ENCODE assay signal across 2 cellular contexts in the genomic region with DNA sequence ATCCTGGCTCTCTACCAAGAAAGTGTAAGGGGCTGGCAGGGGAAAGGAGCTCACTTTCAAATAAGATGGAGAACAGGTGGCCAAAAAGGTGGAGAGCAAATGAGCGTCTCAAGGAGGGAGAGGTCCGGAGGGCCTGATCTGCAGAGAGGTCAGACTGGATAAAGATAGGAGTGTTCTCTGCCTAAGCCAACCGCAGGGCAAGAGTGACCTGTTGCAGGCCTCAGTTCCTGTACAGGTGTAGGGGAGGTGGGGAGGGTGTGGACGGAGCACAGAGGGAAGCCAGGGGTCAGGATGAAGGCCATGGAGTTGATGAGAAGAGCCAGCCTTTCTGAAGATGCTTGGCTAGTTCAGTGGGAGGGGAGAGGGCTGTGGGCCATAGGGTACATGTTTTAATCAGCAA.
TF ChIP-seq lines count a peak whose summit lies in the region.

No MANE protein-coding gene starts in this region.

TF ChIP-seq in A549, 52 proteins besides CTCF, POLR2A, EP300 and RAD21:
- TF ChIP-seq, protein P1, sequence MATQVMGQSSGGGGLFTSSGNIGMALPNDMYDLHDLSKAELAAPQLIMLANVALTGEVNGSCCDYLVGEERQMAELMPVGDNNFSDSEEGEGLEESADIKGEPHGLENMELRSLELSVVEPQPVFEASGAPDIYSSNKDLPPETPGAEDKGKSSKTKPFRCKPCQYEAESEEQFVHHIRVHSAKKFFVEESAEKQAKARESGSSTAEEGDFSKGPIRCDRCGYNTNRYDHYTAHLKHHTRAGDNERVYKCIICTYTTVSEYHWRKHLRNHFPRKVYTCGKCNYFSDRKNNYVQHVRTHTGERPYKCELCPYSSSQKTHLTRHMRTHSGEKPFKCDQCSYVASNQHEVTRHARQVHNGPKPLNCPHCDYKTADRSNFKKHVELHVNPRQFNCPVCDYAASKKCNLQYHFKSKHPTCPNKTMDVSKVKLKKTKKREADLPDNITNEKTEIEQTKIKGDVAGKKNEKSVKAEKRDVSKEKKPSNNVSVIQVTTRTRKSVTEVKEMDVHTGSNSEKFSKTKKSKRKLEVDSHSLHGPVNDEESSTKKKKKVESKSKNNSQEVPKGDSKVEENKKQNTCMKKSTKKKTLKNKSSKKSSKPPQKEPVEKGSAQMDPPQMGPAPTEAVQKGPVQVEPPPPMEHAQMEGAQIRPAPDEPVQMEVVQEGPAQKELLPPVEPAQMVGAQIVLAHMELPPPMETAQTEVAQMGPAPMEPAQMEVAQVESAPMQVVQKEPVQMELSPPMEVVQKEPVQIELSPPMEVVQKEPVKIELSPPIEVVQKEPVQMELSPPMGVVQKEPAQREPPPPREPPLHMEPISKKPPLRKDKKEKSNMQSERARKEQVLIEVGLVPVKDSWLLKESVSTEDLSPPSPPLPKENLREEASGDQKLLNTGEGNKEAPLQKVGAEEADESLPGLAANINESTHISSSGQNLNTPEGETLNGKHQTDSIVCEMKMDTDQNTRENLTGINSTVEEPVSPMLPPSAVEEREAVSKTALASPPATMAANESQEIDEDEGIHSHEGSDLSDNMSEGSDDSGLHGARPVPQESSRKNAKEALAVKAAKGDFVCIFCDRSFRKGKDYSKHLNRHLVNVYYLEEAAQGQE (IDR thresholded peaks at IDR 0.05), result no peak
- TF ChIP-seq CEBPB (IDR thresholded peaks at IDR 0.05), result no peak
- no peak for TF ChIP-seq MYC (IDR thresholded peaks at IDR 0.05; ENCODE audit: borderline replicate concordance, low read length)
- TF ChIP-seq, protein P2, sequence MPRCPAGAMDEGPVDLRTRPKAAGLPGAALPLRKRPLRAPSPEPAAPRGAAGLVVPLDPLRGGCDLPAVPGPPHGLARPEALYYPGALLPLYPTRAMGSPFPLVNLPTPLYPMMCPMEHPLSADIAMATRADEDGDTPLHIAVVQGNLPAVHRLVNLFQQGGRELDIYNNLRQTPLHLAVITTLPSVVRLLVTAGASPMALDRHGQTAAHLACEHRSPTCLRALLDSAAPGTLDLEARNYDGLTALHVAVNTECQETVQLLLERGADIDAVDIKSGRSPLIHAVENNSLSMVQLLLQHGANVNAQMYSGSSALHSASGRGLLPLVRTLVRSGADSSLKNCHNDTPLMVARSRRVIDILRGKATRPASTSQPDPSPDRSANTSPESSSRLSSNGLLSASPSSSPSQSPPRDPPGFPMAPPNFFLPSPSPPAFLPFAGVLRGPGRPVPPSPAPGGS (IDR thresholded peaks at IDR 0.05), result no peak
- no peak for TF ChIP-seq FOXS1 (CRISPR knock-in tag; IDR thresholded peaks at IDR 0.05)
- no peak for TF ChIP-seq TFCP2L1 (CRISPR knock-in tag; IDR thresholded peaks at IDR 0.05)
- TF ChIP-seq, protein P3, sequence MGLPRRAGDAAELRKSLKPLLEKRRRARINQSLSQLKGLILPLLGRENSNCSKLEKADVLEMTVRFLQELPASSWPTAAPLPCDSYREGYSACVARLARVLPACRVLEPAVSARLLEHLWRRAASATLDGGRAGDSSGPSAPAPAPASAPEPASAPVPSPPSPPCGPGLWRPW (IDR thresholded peaks at IDR 0.05), result no peak
- TF ChIP-seq SREBF2 (IDR thresholded peaks at IDR 0.05), result no peak
- TF ChIP-seq RCOR1 (IDR thresholded peaks at IDR 0.05; ENCODE audit: low read depth, low read length), result no peak
- TF ChIP-seq CBX2 (IDR thresholded peaks at IDR 0.05; ENCODE audit: borderline replicate concordance, low read depth), result no peak
- no peak for TF ChIP-seq EHMT2 (IDR thresholded peaks at IDR 0.05; ENCODE audit: low read depth)
- no peak for TF ChIP-seq BHLHE40 (IDR thresholded peaks at IDR 0.05; ENCODE audit: low read depth, low read length)
- TF ChIP-seq ZC3H11A (IDR thresholded peaks at IDR 0.05), result no peak
- no peak for TF ChIP-seq KDM5A (IDR thresholded peaks at IDR 0.05)

TF ChIP-seq in H1, 55 proteins besides CTCF, POLR2A, EP300 and RAD21:
- TF ChIP-seq, protein P4, sequence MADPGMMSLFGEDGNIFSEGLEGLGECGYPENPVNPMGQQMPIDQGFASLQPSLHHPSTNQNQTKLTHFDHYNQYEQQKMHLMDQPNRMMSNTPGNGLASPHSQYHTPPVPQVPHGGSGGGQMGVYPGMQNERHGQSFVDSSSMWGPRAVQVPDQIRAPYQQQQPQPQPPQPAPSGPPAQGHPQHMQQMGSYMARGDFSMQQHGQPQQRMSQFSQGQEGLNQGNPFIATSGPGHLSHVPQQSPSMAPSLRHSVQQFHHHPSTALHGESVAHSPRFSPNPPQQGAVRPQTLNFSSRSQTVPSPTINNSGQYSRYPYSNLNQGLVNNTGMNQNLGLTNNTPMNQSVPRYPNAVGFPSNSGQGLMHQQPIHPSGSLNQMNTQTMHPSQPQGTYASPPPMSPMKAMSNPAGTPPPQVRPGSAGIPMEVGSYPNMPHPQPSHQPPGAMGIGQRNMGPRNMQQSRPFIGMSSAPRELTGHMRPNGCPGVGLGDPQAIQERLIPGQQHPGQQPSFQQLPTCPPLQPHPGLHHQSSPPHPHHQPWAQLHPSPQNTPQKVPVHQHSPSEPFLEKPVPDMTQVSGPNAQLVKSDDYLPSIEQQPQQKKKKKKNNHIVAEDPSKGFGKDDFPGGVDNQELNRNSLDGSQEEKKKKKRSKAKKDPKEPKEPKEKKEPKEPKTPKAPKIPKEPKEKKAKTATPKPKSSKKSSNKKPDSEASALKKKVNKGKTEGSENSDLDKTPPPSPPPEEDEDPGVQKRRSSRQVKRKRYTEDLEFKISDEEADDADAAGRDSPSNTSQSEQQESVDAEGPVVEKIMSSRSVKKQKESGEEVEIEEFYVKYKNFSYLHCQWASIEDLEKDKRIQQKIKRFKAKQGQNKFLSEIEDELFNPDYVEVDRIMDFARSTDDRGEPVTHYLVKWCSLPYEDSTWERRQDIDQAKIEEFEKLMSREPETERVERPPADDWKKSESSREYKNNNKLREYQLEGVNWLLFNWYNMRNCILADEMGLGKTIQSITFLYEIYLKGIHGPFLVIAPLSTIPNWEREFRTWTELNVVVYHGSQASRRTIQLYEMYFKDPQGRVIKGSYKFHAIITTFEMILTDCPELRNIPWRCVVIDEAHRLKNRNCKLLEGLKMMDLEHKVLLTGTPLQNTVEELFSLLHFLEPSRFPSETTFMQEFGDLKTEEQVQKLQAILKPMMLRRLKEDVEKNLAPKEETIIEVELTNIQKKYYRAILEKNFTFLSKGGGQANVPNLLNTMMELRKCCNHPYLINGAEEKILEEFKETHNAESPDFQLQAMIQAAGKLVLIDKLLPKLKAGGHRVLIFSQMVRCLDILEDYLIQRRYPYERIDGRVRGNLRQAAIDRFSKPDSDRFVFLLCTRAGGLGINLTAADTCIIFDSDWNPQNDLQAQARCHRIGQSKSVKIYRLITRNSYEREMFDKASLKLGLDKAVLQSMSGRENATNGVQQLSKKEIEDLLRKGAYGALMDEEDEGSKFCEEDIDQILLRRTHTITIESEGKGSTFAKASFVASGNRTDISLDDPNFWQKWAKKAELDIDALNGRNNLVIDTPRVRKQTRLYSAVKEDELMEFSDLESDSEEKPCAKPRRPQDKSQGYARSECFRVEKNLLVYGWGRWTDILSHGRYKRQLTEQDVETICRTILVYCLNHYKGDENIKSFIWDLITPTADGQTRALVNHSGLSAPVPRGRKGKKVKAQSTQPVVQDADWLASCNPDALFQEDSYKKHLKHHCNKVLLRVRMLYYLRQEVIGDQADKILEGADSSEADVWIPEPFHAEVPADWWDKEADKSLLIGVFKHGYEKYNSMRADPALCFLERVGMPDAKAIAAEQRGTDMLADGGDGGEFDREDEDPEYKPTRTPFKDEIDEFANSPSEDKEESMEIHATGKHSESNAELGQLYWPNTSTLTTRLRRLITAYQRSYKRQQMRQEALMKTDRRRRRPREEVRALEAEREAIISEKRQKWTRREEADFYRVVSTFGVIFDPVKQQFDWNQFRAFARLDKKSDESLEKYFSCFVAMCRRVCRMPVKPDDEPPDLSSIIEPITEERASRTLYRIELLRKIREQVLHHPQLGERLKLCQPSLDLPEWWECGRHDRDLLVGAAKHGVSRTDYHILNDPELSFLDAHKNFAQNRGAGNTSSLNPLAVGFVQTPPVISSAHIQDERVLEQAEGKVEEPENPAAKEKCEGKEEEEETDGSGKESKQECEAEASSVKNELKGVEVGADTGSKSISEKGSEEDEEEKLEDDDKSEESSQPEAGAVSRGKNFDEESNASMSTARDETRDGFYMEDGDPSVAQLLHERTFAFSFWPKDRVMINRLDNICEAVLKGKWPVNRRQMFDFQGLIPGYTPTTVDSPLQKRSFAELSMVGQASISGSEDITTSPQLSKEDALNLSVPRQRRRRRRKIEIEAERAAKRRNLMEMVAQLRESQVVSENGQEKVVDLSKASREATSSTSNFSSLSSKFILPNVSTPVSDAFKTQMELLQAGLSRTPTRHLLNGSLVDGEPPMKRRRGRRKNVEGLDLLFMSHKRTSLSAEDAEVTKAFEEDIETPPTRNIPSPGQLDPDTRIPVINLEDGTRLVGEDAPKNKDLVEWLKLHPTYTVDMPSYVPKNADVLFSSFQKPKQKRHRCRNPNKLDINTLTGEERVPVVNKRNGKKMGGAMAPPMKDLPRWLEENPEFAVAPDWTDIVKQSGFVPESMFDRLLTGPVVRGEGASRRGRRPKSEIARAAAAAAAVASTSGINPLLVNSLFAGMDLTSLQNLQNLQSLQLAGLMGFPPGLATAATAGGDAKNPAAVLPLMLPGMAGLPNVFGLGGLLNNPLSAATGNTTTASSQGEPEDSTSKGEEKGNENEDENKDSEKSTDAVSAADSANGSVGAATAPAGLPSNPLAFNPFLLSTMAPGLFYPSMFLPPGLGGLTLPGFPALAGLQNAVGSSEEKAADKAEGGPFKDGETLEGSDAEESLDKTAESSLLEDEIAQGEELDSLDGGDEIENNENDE (IDR thresholded peaks at IDR 0.05; ENCODE audit: insufficient replicate concordance, low read length), result no peak
- TF ChIP-seq TEAD4 (IDR thresholded peaks at IDR 0.05; ENCODE audit: low read depth, low read length) (no peak), CBX8 (IDR thresholded peaks at IDR 0.05; ENCODE audit: borderline replicate concordance, low read depth, low read length) (no peak), SAP30 (IDR thresholded peaks at IDR 0.05; ENCODE audit: insufficient read depth, insufficient replicate concordance, low read length) (no peak), BCL11A (IDR thresholded peaks at IDR 0.05; ENCODE audit: low read depth in 2 of 2, low read length in 2 of 2) (no peak), KDM4A (IDR thresholded peaks at IDR 0.05; ENCODE audit: low read depth, low read length, severe bottlenecking) (no peak), CBX5 (IDR thresholded peaks at IDR 0.05; ENCODE audit: low read depth, low read length) (no peak), RNF2 (IDR thresholded peaks at IDR 0.05; ENCODE audit: borderline replicate concordance, low read depth, low read length, missing control alignments, poor library complexity, severe bottlenecking) (no peak), SP4 (IDR thresholded peaks at IDR 0.05; ENCODE audit: low read length) (no peak), PHF8 (conservative IDR thresholded peaks at IDR 0.05; ENCODE audit: low read depth, low read length) (no peak), ZNF274 (IDR thresholded peaks at IDR 0.05; ENCODE audit: borderline replicate concordance, extremely low read depth, low read length) (no peak)
